10 cellular contexts compared by ENCODE assay signal in the genomic region with DNA sequence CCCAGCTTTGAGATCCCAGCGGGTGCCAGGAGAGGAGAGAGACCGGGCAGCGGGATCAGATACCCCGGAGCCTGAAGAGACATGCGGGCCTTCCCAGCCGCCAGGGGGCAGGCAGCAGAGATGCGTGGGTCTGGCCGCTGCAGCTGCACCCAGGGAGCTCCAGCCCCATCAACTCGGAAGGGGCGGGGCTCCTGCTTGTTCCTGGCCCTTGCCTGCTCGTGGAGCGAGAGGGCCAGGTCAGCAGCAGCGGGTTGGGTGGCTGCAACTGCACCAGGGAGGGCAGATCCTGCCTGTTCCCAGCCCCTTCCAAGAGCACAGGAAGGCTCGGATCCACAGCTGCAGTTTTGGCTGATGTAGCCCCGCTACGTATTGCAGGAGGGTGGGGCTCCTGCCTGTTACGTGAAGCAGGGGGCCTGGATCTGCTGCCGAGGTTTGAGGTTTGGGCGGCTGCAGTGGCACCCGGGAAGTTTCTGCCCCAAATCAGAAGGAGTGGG.
DNase-seq lines count a peak whose midpoint lies in the region; ATAC-seq, FAIRE-seq and TF ChIP-seq lines count a peak whose summit lies in the region.
"Had no signal": no experiment of that assay in that cellular context is flagged by ENCODE, and none has a peak within 500 bp of the region (broad histone marks: within the 10 kb centered on the region; RNA-seq: fewer than 3 reads in every experiment).

No MANE protein-coding gene starts in this region.

- no peaks in the 10 kb centered on the region for H3K27me3 ChIP-seq in cardiac muscle cell
- no peaks in the 10 kb centered on the region for H3K27me3 ChIP-seq in upper lobe of right lung
- H3K27me3 ChIP-seq: SJSA1 had no signal

- H3K4me3 Mint-ChIP-seq in WTC11: peak overlapping the region; percentile 48
- H3K4me3 Mint-ChIP-seq: CD4-positive, CD25-positive, alpha-beta regulatory T cell had no signal

- H3K27me3 Mint-ChIP-seq in WTC11 (ENCODE audit: low read depth): no peaks in the 10 kb centered on the region
- H3K27me3 Mint-ChIP-seq: CD4-positive, CD25-positive, alpha-beta regulatory T cell had no signal

- no peaks in the 10 kb centered on the region for H3K9me3 Mint-ChIP-seq in WTC11

- H3K9me3 ChIP-seq in cardiac muscle cell (ENCODE audit: low read depth) (no peaks in the 10 kb centered on the region), upper lobe of right lung (no peaks in the 10 kb centered on the region)
- H3K9me3 ChIP-seq: SJSA1 had no signal

- no peak overlapping the region for H3K27ac Mint-ChIP-seq in WTC11
- H3K27ac Mint-ChIP-seq: CD4-positive, CD25-positive, alpha-beta regulatory T cell had no signal

- no peak for FAIRE-seq in RCC 7860 (lab: Jason Lieb, UNC)

- H3K27ac ChIP-seq in cardiac muscle cell (no peak overlapping the region), upper lobe of right lung (no peak overlapping the region)

- ATAC-seq in left cardiac atrium (no peak), WTC11 (peak; percentile 95), upper lobe of right lung (peak; percentile 62)

- H3K36me3 ChIP-seq in cardiac muscle cell (no peaks in the 10 kb centered on the region), upper lobe of right lung (no peaks in the 10 kb centered on the region)
- H3K36me3 ChIP-seq: SJSA1 had no signal

- H3K4me1 ChIP-seq in cardiac muscle cell (ENCODE audit: low read depth) (no peaks in the 10 kb centered on the region), upper lobe of right lung (no peaks in the 10 kb centered on the region)

- no peaks in the 10 kb centered on the region for H3K36me3 Mint-ChIP-seq in WTC11
- H3K36me3 Mint-ChIP-seq: CD4-positive, CD25-positive, alpha-beta regulatory T cell had no signal

- CTCF ChIA-PET in WTC11 (lab: Charles Lee): interaction anchor here (0.7 to 1.5 kb wide), 7 partner anchors 16 to 999 kb away, joined by 3 to 5 read pairs (median 4); no protein-coding TSS in a partner anchor

- POLR2A ChIA-PET in WTC11 (lab: Charles Lee): no interaction called here

- no peak for TF ChIP-seq POLR2A in erythroblast (IDR thresholded peaks at IDR 0.05; ENCODE audit: low read length)

- H3K4me1 Mint-ChIP-seq in WTC11: peaks cover 3% of the 10 kb centered on the region; the same call in 1 of the 2 replicates
- H3K4me1 Mint-ChIP-seq: CD4-positive, CD25-positive, alpha-beta regulatory T cell had no signal

- intact Hi-C loops in left cardiac atrium (cut with DNase I): no loop called here
- intact Hi-C loops in upper lobe of right lung (cut with DNase I): no loop called here

- TF ChIP-seq CTCF in cardiac muscle cell (IDR thresholded peaks at IDR 0.05; ENCODE audit: low read depth, low read length): peak; percentile 5
- TF ChIP-seq CTCF in WTC11 (IDR thresholded peaks at IDR 0.05): peak; percentile 57
- TF ChIP-seq CTCF in upper lobe of right lung (IDR thresholded peaks at IDR 0.05): no peak

- H3K4me3 ChIP-seq in cardiac muscle cell (no peak overlapping the region), upper lobe of right lung (no peak overlapping the region)
- H3K4me3 ChIP-seq: SJSA1 had no signal

- peak in 1 of 2 donors; percentile 39 for DNase-seq in cardiac muscle cell (ENCODE audit: low read depth in 1 of 2, low spot score in 1 of 2)
- no peak for DNase-seq in left cardiac atrium
- peak; percentile 83 for DNase-seq in WTC11 (ENCODE audit: low spot score)
- peak; percentile 81 for DNase-seq in iPS-NIHi7 (ENCODE audit: extremely low spot score)
- DNase-seq in upper lobe of right lung: peak; percentile 69
- no peak for DNase-seq in erythroblast (lab: John Stamatoyannopoulos, UW)
- no peak for DNase-seq in AG08396 (ENCODE audit: low spot score)
- DNase-seq in RCC 7860 (ENCODE audit: low spot score): no peak
- DNase-seq: CD4-positive, CD25-positive, alpha-beta regulatory T cell had no signal

TF ChIP-seq in WTC11, 78 proteins besides CTCF, POLR2A, EP300 and RAD21:
- TF ChIP-seq GABPB1 (CRISPR knock-in tag; IDR thresholded peaks at IDR 0.05): peak; percentile 48; the same call in 1 of the 2 replicates
- no peak for TF ChIP-seq GRHL2 (CRISPR knock-in tag; IDR thresholded peaks at IDR 0.05; ENCODE audit: insufficient replicate concordance, severe bottlenecking)
TF ChIP-seq in WTC11: peak in this region for 1.

Comparison
In these comparisons a context has a peak if more than half of its experiments do, and no peak if none do; other contexts are left out.
1. DNase-seq: peak in WTC11 (single experiment), iPS-NIHi7 (single experiment) and upper lobe of right lung (single experiment); none in left cardiac atrium (single experiment), erythroblast (0 of 2), AG08396 (single experiment) and RCC 7860 (single experiment).
2. ATAC-seq: peak in WTC11 (single experiment) and upper lobe of right lung (single experiment); none in left cardiac atrium (0 of 2).